16 cellular contexts compared by ENCODE assay signal in genomic region chr6:21722488-21722887, GRCh38.
DNase-seq lines count a peak whose midpoint lies in the region; FAIRE-seq and TF ChIP-seq lines count a peak whose summit lies in the region.
"Had no signal": no experiment of that assay in that cellular context is flagged by ENCODE, and none has a peak within 500 bp of the region (broad histone marks: within the 10 kb centered on the region; RNA-seq: fewer than 3 reads in every experiment).

No MANE protein-coding gene starts in this region.

- no peak for FAIRE-seq in urothelium cell line (lab: Jason Lieb, UNC)
- FAIRE-seq: K562 had no signal

- H3K27me3 Mint-ChIP-seq in activated CD4-positive, alpha-beta T cell treated with anti-CD3 and anti-CD28 coated beads, Interleukin-2, amount 10 ng/mL, durations not matched to agents 7 days and 5 days = no peaks in the 10 kb centered on the region
- H3K27me3 Mint-ChIP-seq in progenitor cell of endocrine pancreas = no peaks in the 10 kb centered on the region

- peak overlapping the region; percentile 57 for H3K4me2 ChIP-seq in Loucy (ENCODE audit: low read depth, low read length, poor library complexity, severe bottlenecking)
- H3K4me2 ChIP-seq: BLaER1 treated with 17β-estradiol and CSF1 and Interleukin-3, amounts not matched to agents 10 nM and 100 nM; PC-9 had no signal

- peaks cover 100% of the 10 kb centered on the region for H3K79me2 ChIP-seq in Loucy (ENCODE audit: insufficient read depth, low read length)

- no peak overlapping the region for H3K27ac ChIP-seq in iPS-18a (ENCODE audit: low read length)
- H3K27ac ChIP-seq: BLaER1 treated with 17β-estradiol and CSF1 and Interleukin-3, amounts not matched to agents 10 nM and 100 nM; PC-9 had no signal

- H3K27ac Mint-ChIP-seq in activated CD4-positive, alpha-beta T cell treated with anti-CD3 and anti-CD28 coated beads, Interleukin-2, amount 10 ng/mL, durations not matched to agents 7 days and 5 days = peak overlapping the region; percentile 25
- H3K27ac Mint-ChIP-seq in progenitor cell of endocrine pancreas = peak overlapping the region; percentile 48

- peaks cover 2% of the 10 kb centered on the region for H3K9me3 Mint-ChIP-seq in activated CD4-positive, alpha-beta T cell treated with anti-CD3 and anti-CD28 coated beads, Interleukin-2, amount 10 ng/mL, durations not matched to agents 7 days and 5 days
- H3K9me3 Mint-ChIP-seq in progenitor cell of endocrine pancreas (ENCODE audit: low read depth) = peaks cover 4% of the 10 kb centered on the region

- no peaks in the 10 kb centered on the region for H3K36me3 Mint-ChIP-seq in activated CD4-positive, alpha-beta T cell treated with anti-CD3 and anti-CD28 coated beads, Interleukin-2, amount 10 ng/mL, durations not matched to agents 7 days and 5 days (ENCODE audit: low read depth)
- H3K36me3 Mint-ChIP-seq in progenitor cell of endocrine pancreas (ENCODE audit: insufficient read depth) = peaks cover 20% of the 10 kb centered on the region

- peaks cover 68% of the 10 kb centered on the region for H3K36me3 ChIP-seq in Loucy (ENCODE audit: insufficient read depth, low read length)
- H3K36me3 ChIP-seq in iPS-18a (ENCODE audit: control insufficient read depth, low read depth, low read length) = peaks cover 9% of the 10 kb centered on the region
- H3K36me3 ChIP-seq: BLaER1 treated with 17β-estradiol and CSF1 and Interleukin-3, amounts not matched to agents 10 nM and 100 nM had no signal

- no peak for TF ChIP-seq CTCF in Loucy (conservative IDR thresholded peaks at IDR 0.05; ENCODE audit: low read length)
- TF ChIP-seq CTCF in progenitor cell of endocrine pancreas (IDR thresholded peaks at IDR 0.05; ENCODE audit: unreplicated experiment) = no peak

- no peak for DNase-seq in activated CD4-positive, alpha-beta T cell treated with anti-CD3 and anti-CD28 coated beads, Interleukin-2, amount 10 ng/mL, durations not matched to agents 7 days and 5 days
- no peak for DNase-seq in activated CD4-positive, alpha-beta T cell treated with anti-CD3 and anti-CD28 coated beads for 48 hours
- DNase-seq in progenitor cell of endocrine pancreas (ENCODE audit: low spot score, unreplicated experiment) = no peak
- no peak for DNase-seq in foreskin melanocyte
- DNase-seq in urothelium cell line (ENCODE audit: low spot score) = no peak
- no peak for DNase-seq in stimulated activated CD4-positive, alpha-beta T cell treated with anti-CD3 and anti-CD28 coated beads, Interleukin-12 subunit alpha, Interleukin-12 subunit beta, amount 100 ng/mL, for 4 hours
- DNase-seq: DMS 273 treated with DMSO at 0.1 percent for 48 hours, EL, NCI-H1092, NCI-H2227 treated with DMSO at 0.1 percent for 48 hours, NCI-H526 treated with DMSO at 0.1 percent for 48 hours, PC-9 had no signal

- POLR2A ChIA-PET in activated CD4-positive, alpha-beta T cell treated with anti-CD3 and anti-CD28 coated beads, Interleukin-2, amount 10 ng/mL, durations not matched to agents 7 days and 5 days (lab: Charles Lee) = no interaction called here

- H3K9ac ChIP-seq in Loucy (ENCODE audit: low read depth, low read length, poor library complexity, severe bottlenecking) = no peak overlapping the region
- H3K9ac ChIP-seq in iPS-18a (ENCODE audit: low read length) = no peak overlapping the region
- H3K9ac ChIP-seq: BLaER1 treated with 17β-estradiol and CSF1 and Interleukin-3, amounts not matched to agents 10 nM and 100 nM had no signal

- H3K4me1 ChIP-seq in Loucy (ENCODE audit: insufficient read depth, low read length, poor library complexity, severe bottlenecking) = peaks cover 26% of the 10 kb centered on the region
- H3K4me1 ChIP-seq in iPS-18a (ENCODE audit: control insufficient read depth, low read depth, low read length) = peaks cover 16% of the 10 kb centered on the region
- H3K4me1 ChIP-seq: BLaER1 treated with 17β-estradiol and CSF1 and Interleukin-3, amounts not matched to agents 10 nM and 100 nM had no signal

- H3K4me1 Mint-ChIP-seq in activated CD4-positive, alpha-beta T cell treated with anti-CD3 and anti-CD28 coated beads, Interleukin-2, amount 10 ng/mL, durations not matched to agents 7 days and 5 days = peaks cover 5% of the 10 kb centered on the region
- peaks cover 22% of the 10 kb centered on the region for H3K4me1 Mint-ChIP-seq in progenitor cell of endocrine pancreas (ENCODE audit: low read depth)

- H3K4me3 ChIP-seq in Loucy (ENCODE audit: low read length, poor library complexity, severe bottlenecking) (no peak overlapping the region), iPS-18a (ENCODE audit: low read length) (peak overlapping the region; percentile 26)
- H3K4me3 ChIP-seq: BLaER1 treated with 17β-estradiol and CSF1 and Interleukin-3, amounts not matched to agents 10 nM and 100 nM; K562; PC-9 had no signal

- CTCF ChIA-PET in activated CD4-positive, alpha-beta T cell treated with anti-CD3 and anti-CD28 coated beads, Interleukin-2, amount 10 ng/mL, durations not matched to agents 7 days and 5 days (lab: Charles Lee) = no interaction called here

- peaks cover 97% of the 10 kb centered on the region for H4K20me1 ChIP-seq in Loucy (ENCODE audit: insufficient read depth, low read length, poor library complexity, severe bottlenecking)
- H4K20me1 ChIP-seq: BLaER1 treated with 17β-estradiol and CSF1 and Interleukin-3, amounts not matched to agents 10 nM and 100 nM had no signal

- H3F3A ChIP-seq in Loucy (ENCODE audit: low read depth) = peaks cover 13% of the 10 kb centered on the region

- H2AFZ ChIP-seq in Loucy (ENCODE audit: low read length) = no peak overlapping the region
- H2AFZ ChIP-seq: PC-9 had no signal

- no peak overlapping the region for H3K4me3 Mint-ChIP-seq in activated CD4-positive, alpha-beta T cell treated with anti-CD3 and anti-CD28 coated beads, Interleukin-2, amount 10 ng/mL, durations not matched to agents 7 days and 5 days
- H3K4me3 Mint-ChIP-seq in progenitor cell of endocrine pancreas (ENCODE audit: low read depth) = no peak overlapping the region

- H3K27me3 ChIP-seq in Loucy (ENCODE audit: insufficient read depth, low read length, poor library complexity, severe bottlenecking) (no peaks in the 10 kb centered on the region), iPS-18a (ENCODE audit: control insufficient read depth, insufficient read depth, low read length) (no peaks in the 10 kb centered on the region)
- H3K27me3 ChIP-seq: BLaER1 treated with 17β-estradiol and CSF1 and Interleukin-3, amounts not matched to agents 10 nM and 100 nM had no signal

- H3K9me3 ChIP-seq in Loucy (ENCODE audit: insufficient read depth, low read depth, low read length) = no peaks in the 10 kb centered on the region
- no peaks in the 10 kb centered on the region for H3K9me3 ChIP-seq in iPS-18a (ENCODE audit: control insufficient read depth, low read depth, low read length)

- H3K9me2 ChIP-seq in Loucy (replicated peaks; ENCODE audit: low read depth, low read length) = no peaks in the 10 kb centered on the region
